ENCODE assay signal across 1 cellular context in the genomic region with DNA sequence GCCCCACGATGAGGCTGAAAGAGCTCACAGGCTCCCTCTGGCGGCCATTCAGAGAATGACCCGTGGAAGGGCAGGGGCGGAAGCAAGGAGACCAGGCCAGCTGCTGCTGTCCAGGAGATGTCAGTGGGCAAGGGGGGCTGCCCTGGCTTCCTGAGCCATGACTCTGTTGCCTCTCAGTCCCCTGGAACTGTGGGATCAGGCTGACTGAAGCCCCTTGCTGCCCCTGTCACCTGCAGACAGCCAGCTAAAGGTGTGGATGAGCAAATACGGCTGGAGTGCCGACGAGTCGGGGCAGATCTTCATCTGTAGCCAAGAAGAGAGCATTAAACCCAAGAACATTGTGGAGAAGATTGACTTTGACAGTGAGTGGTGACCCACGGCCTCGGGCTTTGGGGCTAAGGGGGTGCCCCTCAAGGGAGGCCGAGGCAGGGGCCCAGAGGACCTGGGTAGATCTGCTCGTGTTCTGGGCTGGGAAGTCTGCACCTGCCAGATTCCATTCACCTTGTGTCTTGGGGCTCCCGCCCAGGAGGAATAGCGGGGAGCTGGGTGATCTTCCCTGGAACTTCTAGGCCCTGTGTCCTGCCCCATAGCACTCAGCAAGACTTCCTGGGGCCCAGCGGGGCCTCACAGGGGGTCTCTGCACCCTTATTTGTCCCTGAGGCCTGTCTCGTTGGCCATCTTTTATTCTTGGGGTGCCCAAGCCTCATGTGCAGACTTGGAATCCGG.
TF ChIP-seq lines count a peak whose summit lies in the region.

No MANE protein-coding gene starts in this region.

TF ChIP-seq in GM23338, 12 proteins besides CTCF, POLR2A, EP300 and RAD21:
- TF ChIP-seq ZNF331 (CRISPR knock-in tag; IDR thresholded peaks at IDR 0.05; ENCODE audit: low read depth) = no peak
- no peak for TF ChIP-seq POLR2AphosphoS5 (IDR thresholded peaks at IDR 0.05; ENCODE audit: low read depth)
- no peak for TF ChIP-seq ZNF114 (CRISPR knock-in tag; IDR thresholded peaks at IDR 0.05)
- no peak for TF ChIP-seq EZH2 (IDR thresholded peaks at IDR 0.05; ENCODE audit: low read depth, unreplicated experiment)
- TF ChIP-seq STAT1 (IDR thresholded peaks at IDR 0.05; ENCODE audit: unreplicated experiment) = no peak
- no peak for TF ChIP-seq CREB1 (CRISPR knock-in tag; IDR thresholded peaks at IDR 0.05; ENCODE audit: low read depth)
- no peak for TF ChIP-seq JUNB (IDR thresholded peaks at IDR 0.05; ENCODE audit: unreplicated experiment)
- TF ChIP-seq, protein P1, sequence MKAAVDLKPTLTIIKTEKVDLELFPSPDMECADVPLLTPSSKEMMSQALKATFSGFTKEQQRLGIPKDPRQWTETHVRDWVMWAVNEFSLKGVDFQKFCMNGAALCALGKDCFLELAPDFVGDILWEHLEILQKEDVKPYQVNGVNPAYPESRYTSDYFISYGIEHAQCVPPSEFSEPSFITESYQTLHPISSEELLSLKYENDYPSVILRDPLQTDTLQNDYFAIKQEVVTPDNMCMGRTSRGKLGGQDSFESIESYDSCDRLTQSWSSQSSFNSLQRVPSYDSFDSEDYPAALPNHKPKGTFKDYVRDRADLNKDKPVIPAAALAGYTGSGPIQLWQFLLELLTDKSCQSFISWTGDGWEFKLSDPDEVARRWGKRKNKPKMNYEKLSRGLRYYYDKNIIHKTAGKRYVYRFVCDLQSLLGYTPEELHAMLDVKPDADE (IDR thresholded peaks at IDR 0.05) = no peak
- TF ChIP-seq, protein P2, sequence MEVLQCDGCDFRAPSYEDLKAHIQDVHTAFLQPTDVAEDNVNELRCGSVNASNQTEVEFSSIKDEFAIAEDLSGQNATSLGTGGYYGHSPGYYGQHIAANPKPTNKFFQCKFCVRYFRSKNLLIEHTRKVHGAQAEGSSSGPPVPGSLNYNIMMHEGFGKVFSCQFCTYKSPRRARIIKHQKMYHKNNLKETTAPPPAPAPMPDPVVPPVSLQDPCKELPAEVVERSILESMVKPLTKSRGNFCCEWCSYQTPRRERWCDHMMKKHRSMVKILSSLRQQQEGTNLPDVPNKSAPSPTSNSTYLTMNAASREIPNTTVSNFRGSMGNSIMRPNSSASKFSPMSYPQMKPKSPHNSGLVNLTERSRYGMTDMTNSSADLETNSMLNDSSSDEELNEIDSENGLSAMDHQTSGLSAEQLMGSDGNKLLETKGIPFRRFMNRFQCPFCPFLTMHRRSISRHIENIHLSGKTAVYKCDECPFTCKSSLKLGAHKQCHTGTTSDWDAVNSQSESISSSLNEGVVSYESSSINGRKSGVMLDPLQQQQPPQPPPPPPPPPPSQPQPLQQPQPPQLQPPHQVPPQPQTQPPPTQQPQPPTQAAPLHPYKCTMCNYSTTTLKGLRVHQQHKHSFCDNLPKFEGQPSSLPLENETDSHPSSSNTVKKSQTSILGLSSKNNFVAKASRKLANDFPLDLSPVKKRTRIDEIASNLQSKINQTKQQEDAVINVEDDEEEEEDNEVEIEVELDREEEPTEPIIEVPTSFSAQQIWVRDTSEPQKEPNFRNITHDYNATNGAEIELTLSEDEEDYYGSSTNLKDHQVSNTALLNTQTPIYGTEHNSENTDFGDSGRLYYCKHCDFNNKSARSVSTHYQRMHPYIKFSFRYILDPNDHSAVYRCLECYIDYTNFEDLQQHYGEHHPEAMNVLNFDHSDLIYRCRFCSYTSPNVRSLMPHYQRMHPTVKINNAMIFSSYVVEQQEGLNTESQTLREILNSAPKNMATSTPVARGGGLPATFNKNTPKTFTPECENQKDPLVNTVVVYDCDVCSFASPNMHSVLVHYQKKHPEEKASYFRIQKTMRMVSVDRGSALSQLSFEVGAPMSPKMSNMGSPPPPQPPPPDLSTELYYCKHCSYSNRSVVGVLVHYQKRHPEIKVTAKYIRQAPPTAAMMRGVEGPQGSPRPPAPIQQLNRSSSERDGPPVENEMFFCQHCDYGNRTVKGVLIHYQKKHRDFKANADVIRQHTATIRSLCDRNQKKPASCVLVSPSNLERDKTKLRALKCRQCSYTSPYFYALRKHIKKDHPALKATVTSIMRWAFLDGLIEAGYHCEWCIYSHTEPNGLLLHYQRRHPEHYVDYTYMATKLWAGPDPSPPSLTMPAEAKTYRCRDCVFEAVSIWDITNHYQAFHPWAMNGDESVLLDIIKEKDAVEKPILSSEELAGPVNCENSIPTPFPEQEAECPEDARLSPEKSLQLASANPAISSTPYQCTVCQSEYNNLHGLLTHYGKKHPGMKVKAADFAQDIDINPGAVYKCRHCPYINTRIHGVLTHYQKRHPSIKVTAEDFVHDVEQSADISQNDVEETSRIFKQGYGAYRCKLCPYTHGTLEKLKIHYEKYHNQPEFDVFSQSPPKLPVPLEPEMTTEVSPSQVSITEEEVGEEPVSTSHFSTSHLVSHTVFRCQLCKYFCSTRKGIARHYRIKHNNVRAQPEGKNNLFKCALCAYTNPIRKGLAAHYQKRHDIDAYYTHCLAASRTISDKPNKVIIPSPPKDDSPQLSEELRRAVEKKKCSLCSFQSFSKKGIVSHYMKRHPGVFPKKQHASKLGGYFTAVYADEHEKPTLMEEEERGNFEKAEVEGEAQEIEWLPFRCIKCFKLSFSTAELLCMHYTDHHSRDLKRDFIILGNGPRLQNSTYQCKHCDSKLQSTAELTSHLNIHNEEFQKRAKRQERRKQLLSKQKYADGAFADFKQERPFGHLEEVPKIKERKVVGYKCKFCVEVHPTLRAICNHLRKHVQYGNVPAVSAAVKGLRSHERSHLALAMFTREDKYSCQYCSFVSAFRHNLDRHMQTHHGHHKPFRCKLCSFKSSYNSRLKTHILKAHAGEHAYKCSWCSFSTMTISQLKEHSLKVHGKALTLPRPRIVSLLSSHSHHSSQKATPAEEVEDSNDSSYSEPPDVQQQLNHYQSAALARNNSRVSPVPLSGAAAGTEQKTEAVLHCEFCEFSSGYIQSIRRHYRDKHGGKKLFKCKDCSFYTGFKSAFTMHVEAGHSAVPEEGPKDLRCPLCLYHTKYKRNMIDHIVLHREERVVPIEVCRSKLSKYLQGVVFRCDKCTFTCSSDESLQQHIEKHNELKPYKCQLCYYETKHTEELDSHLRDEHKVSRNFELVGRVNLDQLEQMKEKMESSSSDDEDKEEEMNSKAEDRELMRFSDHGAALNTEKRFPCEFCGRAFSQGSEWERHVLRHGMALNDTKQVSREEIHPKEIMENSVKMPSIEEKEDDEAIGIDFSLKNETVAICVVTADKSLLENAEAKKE (CRISPR knock-in tag; IDR thresholded peaks at IDR 0.05) = no peak
- TF ChIP-seq EZH2phosphoT487 (IDR thresholded peaks at IDR 0.05; ENCODE audit: unreplicated experiment) = no peak
- no peak for TF ChIP-seq NANOG (IDR thresholded peaks at IDR 0.05; ENCODE audit: borderline replicate concordance)
- no peak for TF ChIP-seq REST (IDR thresholded peaks at IDR 0.05; ENCODE audit: unreplicated experiment)
